8 cellular contexts compared by ENCODE assay signal in genomic region chr6:87237804-87238203, GRCh38.
DNase-seq lines count a peak whose midpoint lies in the region; FAIRE-seq and TF ChIP-seq lines count a peak whose summit lies in the region.
"Had no signal": no experiment of that assay in that cellular context is flagged by ENCODE, and none has a peak within 500 bp of the region (broad histone marks: within the 10 kb centered on the region; RNA-seq: fewer than 3 reads in every experiment).

No MANE protein-coding gene starts in this region.

- H3K9me1 ChIP-seq in keratinocyte (ENCODE audit: control insufficient read depth, extremely low read depth, insufficient read depth, low read length) = no peaks in the 10 kb centered on the region

- no peak overlapping the region for H3K27ac ChIP-seq in keratinocyte (ENCODE audit: control insufficient read depth, insufficient read depth, low read length)
- H3K27ac ChIP-seq: SJCRH30 had no signal

- H2AFZ ChIP-seq in keratinocyte (ENCODE audit: control insufficient read depth, low read length) = no peak overlapping the region

- H3K4me3 ChIP-seq in adipocyte (ENCODE audit: low read length) (no peak overlapping the region), keratinocyte (ENCODE audit: control insufficient read depth in 2 of 3, extremely low read depth in 1 of 3, insufficient read depth in 2 of 3, low read depth in 1 of 3, low read length in 3 of 3) (no peak overlapping the region)
- H3K4me3 ChIP-seq: SJCRH30 had no signal

- no peak overlapping the region for H3K4me2 ChIP-seq in keratinocyte (ENCODE audit: control insufficient read depth, extremely low read depth, insufficient read depth, low read depth, low read length)

- no peaks in the 10 kb centered on the region for H3K79me2 ChIP-seq in keratinocyte (ENCODE audit: control insufficient read depth, insufficient read depth, low read length)

- peaks cover 20% of the 10 kb centered on the region for H3K4me1 ChIP-seq in adipocyte (ENCODE audit: control insufficient read depth, insufficient read depth, low read length)
- H3K4me1 ChIP-seq in keratinocyte (ENCODE audit: control insufficient read depth, extremely low read depth, insufficient read depth, low read length) = no peaks in the 10 kb centered on the region
- H3K4me1 ChIP-seq: SJCRH30 had no signal

- H3K36me3 ChIP-seq in adipocyte (ENCODE audit: control insufficient read depth, insufficient read depth, low read length, severe bottlenecking) (peaks cover 14% of the 10 kb centered on the region), keratinocyte (ENCODE audit: control insufficient read depth in 2 of 2, extremely low read depth in 1 of 2, insufficient read depth in 2 of 2, low read length in 2 of 2) (no peaks in the 10 kb centered on the region)

- H3K9me3 ChIP-seq in adipocyte (ENCODE audit: control insufficient read depth, low read length) = no peaks in the 10 kb centered on the region
- H3K9me3 ChIP-seq in keratinocyte (ENCODE audit: control insufficient read depth, low read depth, low read length) = no peaks in the 10 kb centered on the region

- FAIRE-seq in keratinocyte (lab: Jason Lieb, UNC) = no peak

- H3K27me3 ChIP-seq in adipocyte (replicated peaks; ENCODE audit: control insufficient read depth, insufficient read depth, low read length) (no peaks in the 10 kb centered on the region), keratinocyte (ENCODE audit: control insufficient read depth, extremely low read depth, insufficient read depth, low read length) (no peaks in the 10 kb centered on the region)
- H3K27me3 ChIP-seq: SJCRH30 had no signal

- dilution Hi-C loops in keratinocyte (cut with MboI; ENCODE audit: extremely low pct_ligation_motif_present, low sequenced_read_pairs) = no loop called here

- no peaks in the 10 kb centered on the region for H4K20me1 ChIP-seq in keratinocyte (ENCODE audit: control insufficient read depth, extremely low read depth, insufficient read depth, low read length)

- TF ChIP-seq CTCF in keratinocyte (optimal IDR thresholded peaks at IDR 0.05 in 1 of 3, IDR thresholded peaks at IDR 0.05 in 1 of 3, conservative IDR thresholded peaks at IDR 0.05 in 1 of 3; ENCODE audit: extremely low read depth in 1 of 3, insufficient read depth in 2 of 3, low read length in 3 of 3) = peak in 2 of 3 experiments; percentile 31 to 46

- no peak overlapping the region for H3K9ac ChIP-seq in adipocyte (ENCODE audit: low read length)
- H3K9ac ChIP-seq in keratinocyte (ENCODE audit: control insufficient read depth, extremely low read depth, insufficient read depth, low read length) = no peak overlapping the region

- DNase-seq in GF-D8 (lab: John Stamatoyannopoulos, UW) (peak; percentile 28), HuH-7.5 (ENCODE audit: low spot score) (peak; percentile 16), adipocyte (ENCODE audit: low read depth) (peak; percentile 59), keratinocyte (ENCODE audit: low read depth, low spot score) (no peak), NCI-H1092 (lab: John Stamatoyannopoulos, UW) (no peak), occipital lobe (lab: John Stamatoyannopoulos, UW) (no peak)
- no peak for DNase-seq in stimulated activated CD4-positive, alpha-beta T cell treated with anti-CD3 and anti-CD28 coated beads, Interleukin-12 subunit alpha, Interleukin-12 subunit beta, amount 100 ng/mL, for 4 hours

Comparison
In these comparisons a context has a peak if more than half of its experiments do, and no peak if none do; other contexts are left out.
1. DNase-seq: peak in GF-D8 (single experiment), HuH-7.5 (single experiment) and adipocyte (single experiment); none in keratinocyte (single experiment), NCI-H1092 (single experiment), stimulated activated CD4-positive, alpha-beta T cell treated with anti-CD3 and anti-CD28 coated beads, Interleukin-12 subunit alpha, Interleukin-12 subunit beta, amount 100 ng/mL, for 4 hours (single experiment) and occipital lobe (single experiment).